1 cellular context compared by ENCODE assay signal in genomic region chr7:112571852-112572607, GRCh38.
TF ChIP-seq lines count a peak whose summit lies in the region.

No MANE protein-coding gene starts in this region.

TF ChIP-seq in K562, 482 proteins besides CTCF, POLR2A, EP300 and RAD21 (continued from another document):
- TF ChIP-seq FOXO4 (CRISPR knock-in tag; IDR thresholded peaks at IDR 0.05) = no peak
- no peak for TF ChIP-seq ZBTB7A (IDR thresholded peaks at IDR 0.05; ENCODE audit: borderline replicate concordance, control insufficient read depth, low read depth, low read length)
- TF ChIP-seq DEAF1 (CRISPR knock-in tag; IDR thresholded peaks at IDR 0.05) = 0 out of 2 replicates have a peak, but pooled peaks have one; percentile 29
- no peak for TF ChIP-seq KLF13 (tag; IDR thresholded peaks at IDR 0.05; ENCODE audit: borderline replicate concordance, low read depth)
- no peak for TF ChIP-seq ARID4B (CRISPR knock-in tag; IDR thresholded peaks at IDR 0.05)
- no peak for TF ChIP-seq U2AF2 (optimal IDR thresholded peaks at IDR 0.05; ENCODE audit: low read depth, low read length)
- no peak for TF ChIP-seq MCM7 (IDR thresholded peaks at IDR 0.05)
- TF ChIP-seq KAT2B (IDR thresholded peaks at IDR 0.05; ENCODE audit: low read depth, low read length) = no peak
- no peak for TF ChIP-seq ZNF785 (CRISPR knock-in tag; IDR thresholded peaks at IDR 0.05)
- TF ChIP-seq E2F6 (IDR thresholded peaks at IDR 0.05; ENCODE audit: borderline replicate concordance in 1 of 2, extremely low read depth in 1 of 2, insufficient read depth in 1 of 2, insufficient read length in 1 of 2, low read depth in 1 of 2, low read length in 1 of 2, poor library complexity in 1 of 2, severe bottlenecking in 1 of 2) = no peak
- TF ChIP-seq PRMT5 (CRISPR knock-in tag; IDR thresholded peaks at IDR 0.05) = no peak
- TF ChIP-seq SMC3 (conservative IDR thresholded peaks at IDR 0.05; ENCODE audit: insufficient read depth, low read depth, low read length) = no peak
- no peak for TF ChIP-seq ARHGAP35 (IDR thresholded peaks at IDR 0.05; ENCODE audit: partially characterized antibody)
- TF ChIP-seq TARDBP (IDR thresholded peaks at IDR 0.05) = no peak
- peak; percentile 39 to 63; a peak in 3 of 4 replicates for TF ChIP-seq ETV6 (IDR thresholded peaks at IDR 0.05; ENCODE audit: borderline replicate concordance in 1 of 2, low read depth in 2 of 2, low read length in 1 of 2)
- no peak for TF ChIP-seq ETV6 (CRISPR knock-in tag; IDR thresholded peaks at IDR 0.05; ENCODE audit: borderline replicate concordance)
- no peak for TF ChIP-seq ZNF41 (CRISPR knock-in tag; conservative IDR thresholded peaks at IDR 0.05)
- peak; percentile 52; the same call in 1 of the 2 replicates for TF ChIP-seq ETV5 (CRISPR knock-in tag; IDR thresholded peaks at IDR 0.05; ENCODE audit: low read depth)
- no peak for TF ChIP-seq MYC (IDR thresholded peaks at IDR 0.05; ENCODE audit: low read depth, low read length)
- no peak for TF ChIP-seq MYC (CRISPR knock-in tag; IDR thresholded peaks at IDR 0.05; ENCODE audit: borderline replicate concordance, low read depth)
- TF ChIP-seq SFPQ (IDR thresholded peaks at IDR 0.05; ENCODE audit: low read depth, low read length) = no peak
- TF ChIP-seq NFE2L1 (tag; IDR thresholded peaks at IDR 0.05; ENCODE audit: borderline replicate concordance, low read depth) = no peak
- TF ChIP-seq HMGN3 (IDR thresholded peaks at IDR 0.05; ENCODE audit: borderline replicate concordance, extremely low read depth, insufficient read length, low read depth, low read length) = no peak
- no peak for TF ChIP-seq THAP12 (CRISPR knock-in tag; IDR thresholded peaks at IDR 0.05)
- TF ChIP-seq POLR3G (IDR thresholded peaks at IDR 0.05; ENCODE audit: extremely low read depth, insufficient read length, insufficient replicate concordance) = no peak
- TF ChIP-seq TGIF2 (CRISPR knock-in tag; IDR thresholded peaks at IDR 0.05) = no peak
- no peak for TF ChIP-seq CTCFL (IDR thresholded peaks at IDR 0.05; ENCODE audit: borderline replicate concordance, insufficient read depth, low read depth, low read length, poor library complexity, severe bottlenecking)
- no peak for TF ChIP-seq KAT8 (IDR thresholded peaks at IDR 0.05; ENCODE audit: low read depth)
- no peak for TF ChIP-seq NONO (IDR thresholded peaks at IDR 0.05; ENCODE audit: low read depth in 2 of 2, low read length in 1 of 2)
- TF ChIP-seq ZBTB34 (CRISPR knock-in tag; IDR thresholded peaks at IDR 0.05) = no peak
- no peak for TF ChIP-seq BRD9 (IDR thresholded peaks at IDR 0.05; ENCODE audit: low read depth, partially characterized antibody)
- TF ChIP-seq RBM14 (IDR thresholded peaks at IDR 0.05; ENCODE audit: borderline replicate concordance, insufficient read depth, low read depth, low read length) = no peak
- TF ChIP-seq FOXK2 (conservative IDR thresholded peaks at IDR 0.05 in 1 of 2, IDR thresholded peaks at IDR 0.05 in 1 of 2; ENCODE audit: low read depth in 2 of 2) = no peak
- TF ChIP-seq MLX (CRISPR knock-in tag; conservative IDR thresholded peaks at IDR 0.05) = no peak
- 0 out of 2 replicates have a peak, but pooled peaks have one; percentile 47 for TF ChIP-seq CEBPB (tag; IDR thresholded peaks at IDR 0.05)
- no peak for TF ChIP-seq JUN (IDR thresholded peaks at IDR 0.05; ENCODE audit: borderline replicate concordance, low read depth, low read length)
- no peak for TF ChIP-seq JUN (CRISPR knock-in tag; IDR thresholded peaks at IDR 0.05; ENCODE audit: borderline replicate concordance)
- no peak for TF ChIP-seq CREB5 (CRISPR knock-in tag; IDR thresholded peaks at IDR 0.05)
- no peak for TF ChIP-seq MEF2D (tag; conservative IDR thresholded peaks at IDR 0.05; ENCODE audit: low read depth)
- TF ChIP-seq CBFA2T2 (conservative IDR thresholded peaks at IDR 0.05) = 0 out of 2 replicates have a peak, but pooled peaks have one; percentile 25
- no peak for TF ChIP-seq YBX1 (IDR thresholded peaks at IDR 0.05)
- no peak for TF ChIP-seq CREB1 (IDR thresholded peaks at IDR 0.05)
- TF ChIP-seq CREB1 (CRISPR knock-in tag; IDR thresholded peaks at IDR 0.05) = no peak
- no peak for TF ChIP-seq NR3C1 (CRISPR knock-in tag; IDR thresholded peaks at IDR 0.05)
